ENCODE assay signal across 1 cellular context in the genomic region with DNA sequence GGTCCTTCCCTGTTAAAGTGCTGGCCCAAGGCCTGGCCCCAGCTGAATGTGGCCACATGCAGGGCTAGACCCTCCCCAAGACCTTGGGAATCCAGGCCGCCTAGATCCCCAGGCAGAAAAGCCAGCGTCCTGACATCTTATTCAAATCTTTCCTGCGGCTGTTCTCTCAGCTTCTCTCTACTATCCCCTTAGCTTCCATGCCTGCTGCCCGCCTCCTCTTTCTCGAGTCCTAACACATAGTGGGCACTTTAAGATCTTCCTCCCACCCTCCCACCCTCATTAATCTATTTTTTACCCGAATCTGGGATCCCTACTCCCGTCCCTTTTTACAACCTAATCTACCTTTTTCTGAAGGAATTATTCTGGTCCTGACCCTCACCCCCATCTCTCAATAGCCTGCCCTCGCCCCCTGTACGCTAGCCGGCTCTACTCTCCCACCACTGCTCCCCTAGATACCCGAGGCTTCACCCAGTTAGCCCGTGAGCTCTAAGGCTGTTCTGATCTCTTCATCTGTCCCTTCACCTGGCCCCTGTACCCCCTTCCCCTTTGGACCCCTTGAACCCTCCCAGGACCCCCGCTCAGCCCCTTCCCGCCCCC.
TF ChIP-seq lines count a peak whose summit lies in the region.

A gene with protein sequence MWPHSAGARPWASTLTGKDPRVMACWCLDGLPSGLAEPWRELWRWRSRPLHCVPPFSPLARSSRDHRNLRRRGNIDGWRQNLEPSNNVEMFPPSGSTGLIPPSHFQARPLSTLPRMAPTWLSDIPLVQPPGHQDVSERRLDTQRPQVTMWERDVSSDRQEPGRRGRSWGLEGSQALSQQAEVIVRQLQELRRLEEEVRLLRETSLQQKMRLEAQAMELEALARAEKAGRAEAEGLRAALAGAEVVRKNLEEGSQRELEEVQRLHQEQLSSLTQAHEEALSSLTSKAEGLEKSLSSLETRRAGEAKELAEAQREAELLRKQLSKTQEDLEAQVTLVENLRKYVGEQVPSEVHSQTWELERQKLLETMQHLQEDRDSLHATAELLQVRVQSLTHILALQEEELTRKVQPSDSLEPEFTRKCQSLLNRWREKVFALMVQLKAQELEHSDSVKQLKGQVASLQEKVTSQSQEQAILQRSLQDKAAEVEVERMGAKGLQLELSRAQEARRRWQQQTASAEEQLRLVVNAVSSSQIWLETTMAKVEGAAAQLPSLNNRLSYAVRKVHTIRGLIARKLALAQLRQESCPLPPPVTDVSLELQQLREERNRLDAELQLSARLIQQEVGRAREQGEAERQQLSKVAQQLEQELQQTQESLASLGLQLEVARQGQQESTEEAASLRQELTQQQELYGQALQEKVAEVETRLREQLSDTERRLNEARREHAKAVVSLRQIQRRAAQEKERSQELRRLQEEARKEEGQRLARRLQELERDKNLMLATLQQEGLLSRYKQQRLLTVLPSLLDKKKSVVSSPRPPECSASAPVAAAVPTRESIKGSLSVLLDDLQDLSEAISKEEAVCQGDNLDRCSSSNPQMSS (minus strand): TSS at position 260 of the 597 bp plus-strand sequence. CDS start 202 bp downstream, at position 58.

TF ChIP-seq in GM23338, 12 proteins besides CTCF, POLR2A, EP300 and RAD21 (continued from another document):
- TF ChIP-seq, protein P1, sequence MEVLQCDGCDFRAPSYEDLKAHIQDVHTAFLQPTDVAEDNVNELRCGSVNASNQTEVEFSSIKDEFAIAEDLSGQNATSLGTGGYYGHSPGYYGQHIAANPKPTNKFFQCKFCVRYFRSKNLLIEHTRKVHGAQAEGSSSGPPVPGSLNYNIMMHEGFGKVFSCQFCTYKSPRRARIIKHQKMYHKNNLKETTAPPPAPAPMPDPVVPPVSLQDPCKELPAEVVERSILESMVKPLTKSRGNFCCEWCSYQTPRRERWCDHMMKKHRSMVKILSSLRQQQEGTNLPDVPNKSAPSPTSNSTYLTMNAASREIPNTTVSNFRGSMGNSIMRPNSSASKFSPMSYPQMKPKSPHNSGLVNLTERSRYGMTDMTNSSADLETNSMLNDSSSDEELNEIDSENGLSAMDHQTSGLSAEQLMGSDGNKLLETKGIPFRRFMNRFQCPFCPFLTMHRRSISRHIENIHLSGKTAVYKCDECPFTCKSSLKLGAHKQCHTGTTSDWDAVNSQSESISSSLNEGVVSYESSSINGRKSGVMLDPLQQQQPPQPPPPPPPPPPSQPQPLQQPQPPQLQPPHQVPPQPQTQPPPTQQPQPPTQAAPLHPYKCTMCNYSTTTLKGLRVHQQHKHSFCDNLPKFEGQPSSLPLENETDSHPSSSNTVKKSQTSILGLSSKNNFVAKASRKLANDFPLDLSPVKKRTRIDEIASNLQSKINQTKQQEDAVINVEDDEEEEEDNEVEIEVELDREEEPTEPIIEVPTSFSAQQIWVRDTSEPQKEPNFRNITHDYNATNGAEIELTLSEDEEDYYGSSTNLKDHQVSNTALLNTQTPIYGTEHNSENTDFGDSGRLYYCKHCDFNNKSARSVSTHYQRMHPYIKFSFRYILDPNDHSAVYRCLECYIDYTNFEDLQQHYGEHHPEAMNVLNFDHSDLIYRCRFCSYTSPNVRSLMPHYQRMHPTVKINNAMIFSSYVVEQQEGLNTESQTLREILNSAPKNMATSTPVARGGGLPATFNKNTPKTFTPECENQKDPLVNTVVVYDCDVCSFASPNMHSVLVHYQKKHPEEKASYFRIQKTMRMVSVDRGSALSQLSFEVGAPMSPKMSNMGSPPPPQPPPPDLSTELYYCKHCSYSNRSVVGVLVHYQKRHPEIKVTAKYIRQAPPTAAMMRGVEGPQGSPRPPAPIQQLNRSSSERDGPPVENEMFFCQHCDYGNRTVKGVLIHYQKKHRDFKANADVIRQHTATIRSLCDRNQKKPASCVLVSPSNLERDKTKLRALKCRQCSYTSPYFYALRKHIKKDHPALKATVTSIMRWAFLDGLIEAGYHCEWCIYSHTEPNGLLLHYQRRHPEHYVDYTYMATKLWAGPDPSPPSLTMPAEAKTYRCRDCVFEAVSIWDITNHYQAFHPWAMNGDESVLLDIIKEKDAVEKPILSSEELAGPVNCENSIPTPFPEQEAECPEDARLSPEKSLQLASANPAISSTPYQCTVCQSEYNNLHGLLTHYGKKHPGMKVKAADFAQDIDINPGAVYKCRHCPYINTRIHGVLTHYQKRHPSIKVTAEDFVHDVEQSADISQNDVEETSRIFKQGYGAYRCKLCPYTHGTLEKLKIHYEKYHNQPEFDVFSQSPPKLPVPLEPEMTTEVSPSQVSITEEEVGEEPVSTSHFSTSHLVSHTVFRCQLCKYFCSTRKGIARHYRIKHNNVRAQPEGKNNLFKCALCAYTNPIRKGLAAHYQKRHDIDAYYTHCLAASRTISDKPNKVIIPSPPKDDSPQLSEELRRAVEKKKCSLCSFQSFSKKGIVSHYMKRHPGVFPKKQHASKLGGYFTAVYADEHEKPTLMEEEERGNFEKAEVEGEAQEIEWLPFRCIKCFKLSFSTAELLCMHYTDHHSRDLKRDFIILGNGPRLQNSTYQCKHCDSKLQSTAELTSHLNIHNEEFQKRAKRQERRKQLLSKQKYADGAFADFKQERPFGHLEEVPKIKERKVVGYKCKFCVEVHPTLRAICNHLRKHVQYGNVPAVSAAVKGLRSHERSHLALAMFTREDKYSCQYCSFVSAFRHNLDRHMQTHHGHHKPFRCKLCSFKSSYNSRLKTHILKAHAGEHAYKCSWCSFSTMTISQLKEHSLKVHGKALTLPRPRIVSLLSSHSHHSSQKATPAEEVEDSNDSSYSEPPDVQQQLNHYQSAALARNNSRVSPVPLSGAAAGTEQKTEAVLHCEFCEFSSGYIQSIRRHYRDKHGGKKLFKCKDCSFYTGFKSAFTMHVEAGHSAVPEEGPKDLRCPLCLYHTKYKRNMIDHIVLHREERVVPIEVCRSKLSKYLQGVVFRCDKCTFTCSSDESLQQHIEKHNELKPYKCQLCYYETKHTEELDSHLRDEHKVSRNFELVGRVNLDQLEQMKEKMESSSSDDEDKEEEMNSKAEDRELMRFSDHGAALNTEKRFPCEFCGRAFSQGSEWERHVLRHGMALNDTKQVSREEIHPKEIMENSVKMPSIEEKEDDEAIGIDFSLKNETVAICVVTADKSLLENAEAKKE (CRISPR knock-in tag; IDR thresholded peaks at IDR 0.05), result no peak
- TF ChIP-seq EZH2 (IDR thresholded peaks at IDR 0.05; ENCODE audit: low read depth, unreplicated experiment) (no peak), ZNF331 (CRISPR knock-in tag; IDR thresholded peaks at IDR 0.05; ENCODE audit: low read depth) (no peak), ZNF114 (CRISPR knock-in tag; IDR thresholded peaks at IDR 0.05) (no peak)
